ENCODE assay signal across 1 cellular context in the genomic region with DNA sequence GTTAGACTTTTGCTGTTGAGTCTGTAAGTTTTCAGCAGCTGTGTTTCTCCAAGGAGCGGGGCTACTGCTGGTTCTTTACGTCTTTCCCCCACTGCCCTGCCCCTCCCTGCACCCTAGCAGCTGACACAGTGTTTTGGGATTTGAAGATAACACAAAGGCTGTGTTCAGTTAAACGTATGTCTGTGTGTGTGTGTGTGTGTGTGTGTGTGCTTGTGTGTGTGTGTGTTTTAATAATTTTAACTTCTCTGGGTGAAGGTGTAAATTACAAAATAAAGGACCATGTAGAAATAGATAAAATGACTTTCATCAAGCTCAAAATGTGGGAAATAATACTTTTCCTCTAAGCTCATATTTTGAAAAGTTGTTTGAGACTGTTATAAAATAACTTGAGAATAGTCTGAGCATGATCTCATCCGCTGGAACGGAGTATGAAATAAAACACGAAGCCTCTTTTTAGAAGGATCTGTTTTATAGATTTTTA.
TF ChIP-seq lines count a peak whose summit lies in the region.

No MANE protein-coding gene starts in this region.

TF ChIP-seq in GM23338, 12 proteins besides CTCF, POLR2A, EP300 and RAD21 (continued from another document):
- TF ChIP-seq, protein P1, sequence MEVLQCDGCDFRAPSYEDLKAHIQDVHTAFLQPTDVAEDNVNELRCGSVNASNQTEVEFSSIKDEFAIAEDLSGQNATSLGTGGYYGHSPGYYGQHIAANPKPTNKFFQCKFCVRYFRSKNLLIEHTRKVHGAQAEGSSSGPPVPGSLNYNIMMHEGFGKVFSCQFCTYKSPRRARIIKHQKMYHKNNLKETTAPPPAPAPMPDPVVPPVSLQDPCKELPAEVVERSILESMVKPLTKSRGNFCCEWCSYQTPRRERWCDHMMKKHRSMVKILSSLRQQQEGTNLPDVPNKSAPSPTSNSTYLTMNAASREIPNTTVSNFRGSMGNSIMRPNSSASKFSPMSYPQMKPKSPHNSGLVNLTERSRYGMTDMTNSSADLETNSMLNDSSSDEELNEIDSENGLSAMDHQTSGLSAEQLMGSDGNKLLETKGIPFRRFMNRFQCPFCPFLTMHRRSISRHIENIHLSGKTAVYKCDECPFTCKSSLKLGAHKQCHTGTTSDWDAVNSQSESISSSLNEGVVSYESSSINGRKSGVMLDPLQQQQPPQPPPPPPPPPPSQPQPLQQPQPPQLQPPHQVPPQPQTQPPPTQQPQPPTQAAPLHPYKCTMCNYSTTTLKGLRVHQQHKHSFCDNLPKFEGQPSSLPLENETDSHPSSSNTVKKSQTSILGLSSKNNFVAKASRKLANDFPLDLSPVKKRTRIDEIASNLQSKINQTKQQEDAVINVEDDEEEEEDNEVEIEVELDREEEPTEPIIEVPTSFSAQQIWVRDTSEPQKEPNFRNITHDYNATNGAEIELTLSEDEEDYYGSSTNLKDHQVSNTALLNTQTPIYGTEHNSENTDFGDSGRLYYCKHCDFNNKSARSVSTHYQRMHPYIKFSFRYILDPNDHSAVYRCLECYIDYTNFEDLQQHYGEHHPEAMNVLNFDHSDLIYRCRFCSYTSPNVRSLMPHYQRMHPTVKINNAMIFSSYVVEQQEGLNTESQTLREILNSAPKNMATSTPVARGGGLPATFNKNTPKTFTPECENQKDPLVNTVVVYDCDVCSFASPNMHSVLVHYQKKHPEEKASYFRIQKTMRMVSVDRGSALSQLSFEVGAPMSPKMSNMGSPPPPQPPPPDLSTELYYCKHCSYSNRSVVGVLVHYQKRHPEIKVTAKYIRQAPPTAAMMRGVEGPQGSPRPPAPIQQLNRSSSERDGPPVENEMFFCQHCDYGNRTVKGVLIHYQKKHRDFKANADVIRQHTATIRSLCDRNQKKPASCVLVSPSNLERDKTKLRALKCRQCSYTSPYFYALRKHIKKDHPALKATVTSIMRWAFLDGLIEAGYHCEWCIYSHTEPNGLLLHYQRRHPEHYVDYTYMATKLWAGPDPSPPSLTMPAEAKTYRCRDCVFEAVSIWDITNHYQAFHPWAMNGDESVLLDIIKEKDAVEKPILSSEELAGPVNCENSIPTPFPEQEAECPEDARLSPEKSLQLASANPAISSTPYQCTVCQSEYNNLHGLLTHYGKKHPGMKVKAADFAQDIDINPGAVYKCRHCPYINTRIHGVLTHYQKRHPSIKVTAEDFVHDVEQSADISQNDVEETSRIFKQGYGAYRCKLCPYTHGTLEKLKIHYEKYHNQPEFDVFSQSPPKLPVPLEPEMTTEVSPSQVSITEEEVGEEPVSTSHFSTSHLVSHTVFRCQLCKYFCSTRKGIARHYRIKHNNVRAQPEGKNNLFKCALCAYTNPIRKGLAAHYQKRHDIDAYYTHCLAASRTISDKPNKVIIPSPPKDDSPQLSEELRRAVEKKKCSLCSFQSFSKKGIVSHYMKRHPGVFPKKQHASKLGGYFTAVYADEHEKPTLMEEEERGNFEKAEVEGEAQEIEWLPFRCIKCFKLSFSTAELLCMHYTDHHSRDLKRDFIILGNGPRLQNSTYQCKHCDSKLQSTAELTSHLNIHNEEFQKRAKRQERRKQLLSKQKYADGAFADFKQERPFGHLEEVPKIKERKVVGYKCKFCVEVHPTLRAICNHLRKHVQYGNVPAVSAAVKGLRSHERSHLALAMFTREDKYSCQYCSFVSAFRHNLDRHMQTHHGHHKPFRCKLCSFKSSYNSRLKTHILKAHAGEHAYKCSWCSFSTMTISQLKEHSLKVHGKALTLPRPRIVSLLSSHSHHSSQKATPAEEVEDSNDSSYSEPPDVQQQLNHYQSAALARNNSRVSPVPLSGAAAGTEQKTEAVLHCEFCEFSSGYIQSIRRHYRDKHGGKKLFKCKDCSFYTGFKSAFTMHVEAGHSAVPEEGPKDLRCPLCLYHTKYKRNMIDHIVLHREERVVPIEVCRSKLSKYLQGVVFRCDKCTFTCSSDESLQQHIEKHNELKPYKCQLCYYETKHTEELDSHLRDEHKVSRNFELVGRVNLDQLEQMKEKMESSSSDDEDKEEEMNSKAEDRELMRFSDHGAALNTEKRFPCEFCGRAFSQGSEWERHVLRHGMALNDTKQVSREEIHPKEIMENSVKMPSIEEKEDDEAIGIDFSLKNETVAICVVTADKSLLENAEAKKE (CRISPR knock-in tag; IDR thresholded peaks at IDR 0.05): no peak
- TF ChIP-seq, protein P2, sequence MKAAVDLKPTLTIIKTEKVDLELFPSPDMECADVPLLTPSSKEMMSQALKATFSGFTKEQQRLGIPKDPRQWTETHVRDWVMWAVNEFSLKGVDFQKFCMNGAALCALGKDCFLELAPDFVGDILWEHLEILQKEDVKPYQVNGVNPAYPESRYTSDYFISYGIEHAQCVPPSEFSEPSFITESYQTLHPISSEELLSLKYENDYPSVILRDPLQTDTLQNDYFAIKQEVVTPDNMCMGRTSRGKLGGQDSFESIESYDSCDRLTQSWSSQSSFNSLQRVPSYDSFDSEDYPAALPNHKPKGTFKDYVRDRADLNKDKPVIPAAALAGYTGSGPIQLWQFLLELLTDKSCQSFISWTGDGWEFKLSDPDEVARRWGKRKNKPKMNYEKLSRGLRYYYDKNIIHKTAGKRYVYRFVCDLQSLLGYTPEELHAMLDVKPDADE (IDR thresholded peaks at IDR 0.05): no peak
- no peak for TF ChIP-seq NANOG (IDR thresholded peaks at IDR 0.05; ENCODE audit: borderline replicate concordance)
- TF ChIP-seq EZH2phosphoT487 (IDR thresholded peaks at IDR 0.05; ENCODE audit: unreplicated experiment): no peak
- no peak for TF ChIP-seq CREB1 (CRISPR knock-in tag; IDR thresholded peaks at IDR 0.05; ENCODE audit: low read depth)
TF ChIP-seq in GM23338: peak in this region for 0.
